In genomic region chr19:15836595-15837398, GRCh38 we compare ENCODE assay signal across 9 cellular contexts. TPM values are rescaled to one million over a fixed set of nuclear protein-coding genes. Genes with fewer than 3 reads are reported as not detected.
DNase-seq lines count a peak whose midpoint lies in the region; ATAC-seq and TF ChIP-seq lines count a peak whose summit lies in the region.
"Had no signal": no experiment of that assay in that cellular context is flagged by ENCODE, and none has a peak within 500 bp of the region (broad histone marks: within the 10 kb centered on the region; RNA-seq: fewer than 3 reads in every experiment).

No MANE protein-coding gene starts in this region.

- no peaks in the 10 kb centered on the region for H3K9me3 ChIP-seq in liver (ENCODE audit: control insufficient read depth in 4 of 4, low read length in 3 of 4)

- TF ChIP-seq CTCF in AG09309 (IDR thresholded peaks at IDR 0.05; ENCODE audit: control insufficient read depth, insufficient read depth, low read depth, low read length, missing control alignments) (no peak), liver (IDR thresholded peaks at IDR 0.05; ENCODE audit: low read depth, low read length, missing input control) (no peak)

- no peaks in the 10 kb centered on the region for H3K36me3 ChIP-seq in liver (ENCODE audit: control insufficient read depth in 4 of 4, insufficient read depth in 3 of 4, low read depth in 1 of 4, low read length in 3 of 4)

- peak overlapping the region; percentile 78 for H3K4me3 ChIP-seq in AG09309 (ENCODE audit: control insufficient read depth, low read depth, low read length)
- peak overlapping the region; percentile 65 to 88 (median 79) for H3K4me3 ChIP-seq in liver (ENCODE audit: low read depth in 1 of 3, low read length in 3 of 3)

- under 1% methylated on average over 49 of the region's 49 CpGs for WGBS in liver

- ATAC-seq in GM18909 (IDR thresholded peaks at IDR 0.05; ENCODE audit: poor library complexity, unreplicated experiment): peak; percentile 96
- peak; percentile 93 for ATAC-seq in HG03159 (IDR thresholded peaks at IDR 0.05; ENCODE audit: unreplicated experiment)

- H3K4me1 ChIP-seq in liver (ENCODE audit: control insufficient read depth in 4 of 4, insufficient read depth in 4 of 4, low read length in 3 of 4): peaks cover 0 to 10% (median 6%) of the 10 kb centered on the region in 4 donors

- DNase-seq in AG09309 (ENCODE audit: low read depth) (peak; percentile 66), NCI-H446 treated with DMSO at 0.1 percent for 48 hours (lab: John Stamatoyannopoulos, UW) (peak; percentile 80), cerebellum (ENCODE audit: low spot score) (peak; percentile 94)
- DNase-seq in activated CD4-positive, alpha-beta T cell treated with anti-CD3 and anti-CD28 coated beads for 24 hours (ENCODE audit: low read depth in 2 of 2): peak; percentile 91 to 95
- DNase-seq in stimulated activated CD8-positive, alpha-beta memory T cell treated with anti-CD3 and anti-CD28 coated beads, Interleukin-12 subunit alpha, Interleukin-12 subunit beta, amount 100 ng/mL, for 24 hours (ENCODE audit: extremely low read depth): peak; percentile 91

- H3K27me3 ChIP-seq in liver (ENCODE audit: control insufficient read depth in 4 of 4, insufficient read depth in 4 of 4, low read length in 3 of 4): no peaks in the 10 kb centered on the region

- TF ChIP-seq RAD21 in liver (IDR thresholded peaks at IDR 0.05): peak; percentile 10 to 22

- peak overlapping the region; percentile 90 to 100 for H3K27ac ChIP-seq in liver (ENCODE audit: low read depth in 1 of 2, low read length in 2 of 2)

- H3K9ac ChIP-seq in liver (ENCODE audit: low read depth in 1 of 2, low read length in 2 of 2): peak overlapping the region; percentile 44 to 99

TF ChIP-seq in liver, 16 proteins besides CTCF, POLR2A, EP300 and RAD21:
- no peak for TF ChIP-seq FOXA2 (IDR thresholded peaks at IDR 0.05)
- peak; percentile 35 to 53 for TF ChIP-seq RXRA (IDR thresholded peaks at IDR 0.05)
- TF ChIP-seq, protein P1, sequence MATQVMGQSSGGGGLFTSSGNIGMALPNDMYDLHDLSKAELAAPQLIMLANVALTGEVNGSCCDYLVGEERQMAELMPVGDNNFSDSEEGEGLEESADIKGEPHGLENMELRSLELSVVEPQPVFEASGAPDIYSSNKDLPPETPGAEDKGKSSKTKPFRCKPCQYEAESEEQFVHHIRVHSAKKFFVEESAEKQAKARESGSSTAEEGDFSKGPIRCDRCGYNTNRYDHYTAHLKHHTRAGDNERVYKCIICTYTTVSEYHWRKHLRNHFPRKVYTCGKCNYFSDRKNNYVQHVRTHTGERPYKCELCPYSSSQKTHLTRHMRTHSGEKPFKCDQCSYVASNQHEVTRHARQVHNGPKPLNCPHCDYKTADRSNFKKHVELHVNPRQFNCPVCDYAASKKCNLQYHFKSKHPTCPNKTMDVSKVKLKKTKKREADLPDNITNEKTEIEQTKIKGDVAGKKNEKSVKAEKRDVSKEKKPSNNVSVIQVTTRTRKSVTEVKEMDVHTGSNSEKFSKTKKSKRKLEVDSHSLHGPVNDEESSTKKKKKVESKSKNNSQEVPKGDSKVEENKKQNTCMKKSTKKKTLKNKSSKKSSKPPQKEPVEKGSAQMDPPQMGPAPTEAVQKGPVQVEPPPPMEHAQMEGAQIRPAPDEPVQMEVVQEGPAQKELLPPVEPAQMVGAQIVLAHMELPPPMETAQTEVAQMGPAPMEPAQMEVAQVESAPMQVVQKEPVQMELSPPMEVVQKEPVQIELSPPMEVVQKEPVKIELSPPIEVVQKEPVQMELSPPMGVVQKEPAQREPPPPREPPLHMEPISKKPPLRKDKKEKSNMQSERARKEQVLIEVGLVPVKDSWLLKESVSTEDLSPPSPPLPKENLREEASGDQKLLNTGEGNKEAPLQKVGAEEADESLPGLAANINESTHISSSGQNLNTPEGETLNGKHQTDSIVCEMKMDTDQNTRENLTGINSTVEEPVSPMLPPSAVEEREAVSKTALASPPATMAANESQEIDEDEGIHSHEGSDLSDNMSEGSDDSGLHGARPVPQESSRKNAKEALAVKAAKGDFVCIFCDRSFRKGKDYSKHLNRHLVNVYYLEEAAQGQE (IDR thresholded peaks at IDR 0.05): peak; percentile 47
- no peak for TF ChIP-seq YY1 (IDR thresholded peaks at IDR 0.05)
- peak; percentile 39 for TF ChIP-seq NR2F2 (IDR thresholded peaks at IDR 0.05)
- TF ChIP-seq GABPA (IDR thresholded peaks at IDR 0.05 in 1 of 2, conservative IDR thresholded peaks at IDR 0.05 in 1 of 2): peak; percentile 83 to 90
- TF ChIP-seq HNF4A (conservative IDR thresholded peaks at IDR 0.05): no peak
- TF ChIP-seq TAF1 (conservative IDR thresholded peaks at IDR 0.05): no peak
- no peak for TF ChIP-seq EGR1 (IDR thresholded peaks at IDR 0.05; ENCODE audit: low read depth in 2 of 2)
- peak; percentile 86 for TF ChIP-seq MAX (IDR thresholded peaks at IDR 0.05)
- TF ChIP-seq FOXA1 (IDR thresholded peaks at IDR 0.05): peak; percentile 7
- TF ChIP-seq JUND (IDR thresholded peaks at IDR 0.05): no peak
- TF ChIP-seq HNF4G (IDR thresholded peaks at IDR 0.05): no peak
- peak; percentile 89 for TF ChIP-seq SP1 (IDR thresholded peaks at IDR 0.05)
- no peak for TF ChIP-seq ATF3 (IDR thresholded peaks at IDR 0.05)
- TF ChIP-seq, protein P2, sequence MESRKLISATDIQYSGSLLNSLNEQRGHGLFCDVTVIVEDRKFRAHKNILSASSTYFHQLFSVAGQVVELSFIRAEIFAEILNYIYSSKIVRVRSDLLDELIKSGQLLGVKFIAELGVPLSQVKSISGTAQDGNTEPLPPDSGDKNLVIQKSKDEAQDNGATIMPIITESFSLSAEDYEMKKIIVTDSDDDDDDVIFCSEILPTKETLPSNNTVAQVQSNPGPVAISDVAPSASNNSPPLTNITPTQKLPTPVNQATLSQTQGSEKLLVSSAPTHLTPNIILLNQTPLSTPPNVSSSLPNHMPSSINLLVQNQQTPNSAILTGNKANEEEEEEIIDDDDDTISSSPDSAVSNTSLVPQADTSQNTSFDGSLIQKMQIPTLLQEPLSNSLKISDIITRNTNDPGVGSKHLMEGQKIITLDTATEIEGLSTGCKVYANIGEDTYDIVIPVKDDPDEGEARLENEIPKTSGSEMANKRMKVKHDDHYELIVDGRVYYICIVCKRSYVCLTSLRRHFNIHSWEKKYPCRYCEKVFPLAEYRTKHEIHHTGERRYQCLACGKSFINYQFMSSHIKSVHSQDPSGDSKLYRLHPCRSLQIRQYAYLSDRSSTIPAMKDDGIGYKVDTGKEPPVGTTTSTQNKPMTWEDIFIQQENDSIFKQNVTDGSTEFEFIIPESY (IDR thresholded peaks at IDR 0.05): peak; percentile 52
TF ChIP-seq in liver: peak in this region for 8.

RNA-seq across cellular contexts. Expression of gene OR10H1, which starts 21.3 kb away (rescaled TPM):
- total RNA-seq in cerebellum (not detected), liver (under 1 TPM in 1 of 2 donors, not detected in 1; under 0.01 TPM)
- polyA plus RNA-seq in liver: not detected
- total RNA-seq: T-helper 2 cell treated with Interferon-gamma antibody and Interleukin-4, amounts not matched to agents 100 ng/mL and 5 ng/mL, for 36 hours had no signal

RNA-seq across cellular contexts. Expression of gene OR10H5, which starts 49.3 kb away (rescaled TPM):
- total RNA-seq in cerebellum (not detected), liver (not detected)
- not detected for polyA plus RNA-seq in liver
- total RNA-seq: T-helper 2 cell treated with Interferon-gamma antibody and Interleukin-4, amounts not matched to agents 100 ng/mL and 5 ng/mL, for 36 hours had no signal

Comparison
In these comparisons a context has a peak if more than half of its experiments do, and no peak if none do; other contexts are left out.
1. Peak in every context shown above with its lines: DNase-seq, ATAC-seq, H3K4me3 ChIP-seq and H3K27ac ChIP-seq.